In genomic region chr17:36149296-36149820, GRCh38 we compare ENCODE assay signal across 10 cellular contexts. TPM values are rescaled to one million over a fixed set of nuclear protein-coding genes. Genes with fewer than 3 reads are reported as not detected.
A peak's percentile ranks its signal among the peaks of the same experiment; 100 is the strongest.
DNase-seq lines count a peak whose midpoint lies in the region; ATAC-seq and TF ChIP-seq lines count a peak whose summit lies in the region.
"Had no signal": no experiment of that assay in that cellular context is flagged by ENCODE, and none has a peak within 500 bp of the region (broad histone marks: within the 10 kb centered on the region; RNA-seq: fewer than 3 reads in every experiment).

No MANE protein-coding gene starts in this region.

- H3F3A ChIP-seq in Loucy (ENCODE audit: low read depth): no peaks in the 10 kb centered on the region

- H3K27me3 ChIP-seq in Loucy (ENCODE audit: insufficient read depth, low read length, poor library complexity, severe bottlenecking): no peaks in the 10 kb centered on the region

- ATAC-seq in central memory CD8-positive, alpha-beta T cell (replicated peaks; ENCODE audit: extremely low read depth, poor library complexity, severe bottlenecking): no peak
- peak; percentile 59 to 65 for ATAC-seq in natural killer cell treated with Interleukin-12 subunit alpha and Interleukin-12 subunit beta and Interleukin-15 and Interleukin-18, amount 100 ng/mL, for 72 hours
- ATAC-seq in HG03469 (IDR thresholded peaks at IDR 0.05; ENCODE audit: unreplicated experiment) (no peak), GM18520 (IDR thresholded peaks at IDR 0.05; ENCODE audit: unreplicated experiment) (no peak), GM18502 (IDR thresholded peaks at IDR 0.05; ENCODE audit: poor library complexity, unreplicated experiment) (no peak)

- H3K9ac ChIP-seq in Loucy (ENCODE audit: low read depth, low read length, poor library complexity, severe bottlenecking): no peak overlapping the region

- peak overlapping the region; percentile 70 for H3K4me3 Mint-ChIP-seq in central memory CD8-positive, alpha-beta T cell
- peak overlapping the region; percentile 84 for H3K4me3 Mint-ChIP-seq in natural killer cell treated with Interleukin-12 subunit alpha and Interleukin-12 subunit beta and Interleukin-15 and Interleukin-18, amount 100 ng/mL, for 72 hours

- H3K4me3 ChIP-seq in Loucy (ENCODE audit: low read length, poor library complexity, severe bottlenecking): no peak overlapping the region
- H3K4me3 ChIP-seq: lung had no signal

- H3K27ac Mint-ChIP-seq in central memory CD8-positive, alpha-beta T cell (ENCODE audit: low read depth): peak overlapping the region; percentile 63
- H3K27ac Mint-ChIP-seq in natural killer cell treated with Interleukin-12 subunit alpha and Interleukin-12 subunit beta and Interleukin-15 and Interleukin-18, amount 100 ng/mL, for 72 hours: peak overlapping the region; percentile 78 to 91
- H3K27ac Mint-ChIP-seq: stimulated activated naive CD8-positive, alpha-beta T cell treated with anti-CD3 and anti-CD28 coated beads, Interleukin-15, Interleukin-2, amounts not matched to agents 100 ng/mL and 50 ng/mL, for 24 hours had no signal

- no peaks in the 10 kb centered on the region for H3K9me3 Mint-ChIP-seq in central memory CD8-positive, alpha-beta T cell
- H3K9me3 Mint-ChIP-seq in natural killer cell treated with Interleukin-12 subunit alpha and Interleukin-12 subunit beta and Interleukin-15 and Interleukin-18, amount 100 ng/mL, for 72 hours: no peaks in the 10 kb centered on the region
- H3K9me3 Mint-ChIP-seq: stimulated activated naive CD8-positive, alpha-beta T cell treated with anti-CD3 and anti-CD28 coated beads, Interleukin-15, Interleukin-2, amounts not matched to agents 100 ng/mL and 50 ng/mL, for 24 hours had no signal

- peak; percentile 15 for DNase-seq in ELF-1 (ENCODE audit: low read depth, low spot score)
- DNase-seq in central memory CD8-positive, alpha-beta T cell (ENCODE audit: low spot score in 2 of 2): no peak
- no peak for DNase-seq in natural killer cell treated with Interleukin-12 subunit alpha and Interleukin-12 subunit beta and Interleukin-15 and Interleukin-18, amount 100 ng/mL, for 72 hours (ENCODE audit: low spot score)
- DNase-seq in activated effector memory CD4-positive, alpha-beta T cell treated with anti-CD3 and anti-CD28 coated beads, Interleukin-2, amount 50 U/mL, for 16 hours: no peak

- peak overlapping the region; percentile 22; the same call in 1 of the 2 replicates for H2AFZ ChIP-seq in Loucy (ENCODE audit: low read length)

- H4K20me1 ChIP-seq in Loucy (ENCODE audit: insufficient read depth, low read length, poor library complexity, severe bottlenecking): no peaks in the 10 kb centered on the region

- no peaks in the 10 kb centered on the region for H3K9me3 ChIP-seq in Loucy (ENCODE audit: insufficient read depth, low read depth, low read length)

- H3K36me3 ChIP-seq in Loucy (ENCODE audit: insufficient read depth, low read length): no peaks in the 10 kb centered on the region

- no peak for TF ChIP-seq CTCF in Loucy (conservative IDR thresholded peaks at IDR 0.05; ENCODE audit: low read length)

- no peak overlapping the region for H3K4me2 ChIP-seq in Loucy (ENCODE audit: low read depth, low read length, poor library complexity, severe bottlenecking)

- H3K4me1 ChIP-seq in Loucy (ENCODE audit: insufficient read depth, low read length, poor library complexity, severe bottlenecking): no peaks in the 10 kb centered on the region

- no peaks in the 10 kb centered on the region for H3K9me2 ChIP-seq in Loucy (replicated peaks; ENCODE audit: low read depth, low read length)

- H3K27me3 Mint-ChIP-seq in central memory CD8-positive, alpha-beta T cell: no peaks in the 10 kb centered on the region
- H3K27me3 Mint-ChIP-seq in natural killer cell treated with Interleukin-12 subunit alpha and Interleukin-12 subunit beta and Interleukin-15 and Interleukin-18, amount 100 ng/mL, for 72 hours: no peaks in the 10 kb centered on the region

- no peaks in the 10 kb centered on the region for H3K79me2 ChIP-seq in Loucy (ENCODE audit: insufficient read depth, low read length)

- H3K4me1 Mint-ChIP-seq in central memory CD8-positive, alpha-beta T cell: peaks cover 56% of the 10 kb centered on the region
- peaks cover 51 to 62% of the 10 kb centered on the region in 2 donors for H3K4me1 Mint-ChIP-seq in natural killer cell treated with Interleukin-12 subunit alpha and Interleukin-12 subunit beta and Interleukin-15 and Interleukin-18, amount 100 ng/mL, for 72 hours (ENCODE audit: low read depth in 2 of 2)

- H3K36me3 Mint-ChIP-seq in central memory CD8-positive, alpha-beta T cell (ENCODE audit: insufficient read depth): peaks cover 5% of the 10 kb centered on the region
- H3K36me3 Mint-ChIP-seq in natural killer cell treated with Interleukin-12 subunit alpha and Interleukin-12 subunit beta and Interleukin-15 and Interleukin-18, amount 100 ng/mL, for 72 hours: no peaks in the 10 kb centered on the region

RNA-seq across cellular contexts. Expression of gene TBC1D3B, which starts 27.1 kb away (rescaled TPM):
- 10 to 100 TPM in 1 of 2 donors, 1 to 10 TPM in 1; 9.2 to 10.7 TPM for total RNA-seq in natural killer cell treated with Interleukin-12 subunit alpha and Interleukin-12 subunit beta and Interleukin-15 and Interleukin-18, amount 100 ng/mL, for 72 hours

RNA-seq across cellular contexts. Expression of gene CCL4, which starts 45.7 kb away (rescaled TPM):
- total RNA-seq in natural killer cell treated with Interleukin-12 subunit alpha and Interleukin-12 subunit beta and Interleukin-15 and Interleukin-18, amount 100 ng/mL, for 72 hours: 100 to 1,000 TPM; 379 to 582 TPM

RNA-seq across cellular contexts. Expression of gene CCL3L1, which starts 47.2 kb away (rescaled TPM):
- 10 to 100 TPM; 59.6 to 82.1 TPM for total RNA-seq in natural killer cell treated with Interleukin-12 subunit alpha and Interleukin-12 subunit beta and Interleukin-15 and Interleukin-18, amount 100 ng/mL, for 72 hours

RNA-seq across cellular contexts. Expression of gene CCL3, which starts 59.4 kb away (rescaled TPM):
- 1,000 to 10,000 TPM; 2,440 to 2,619 TPM for total RNA-seq in natural killer cell treated with Interleukin-12 subunit alpha and Interleukin-12 subunit beta and Interleukin-15 and Interleukin-18, amount 100 ng/mL, for 72 hours

Comparison
In these comparisons a context has a peak if more than half of its experiments do, and no peak if none do; other contexts are left out.
1. ATAC-seq: peak in natural killer cell treated with Interleukin-12 subunit alpha and Interleukin-12 subunit beta and Interleukin-15 and Interleukin-18, amount 100 ng/mL, for 72 hours (2 of 2); none in central memory CD8-positive, alpha-beta T cell (single experiment), HG03469 (single experiment), GM18520 (single experiment) and GM18502 (single experiment).